Comparison of ENCODE assay signal across 13 cellular contexts in the genomic region with DNA sequence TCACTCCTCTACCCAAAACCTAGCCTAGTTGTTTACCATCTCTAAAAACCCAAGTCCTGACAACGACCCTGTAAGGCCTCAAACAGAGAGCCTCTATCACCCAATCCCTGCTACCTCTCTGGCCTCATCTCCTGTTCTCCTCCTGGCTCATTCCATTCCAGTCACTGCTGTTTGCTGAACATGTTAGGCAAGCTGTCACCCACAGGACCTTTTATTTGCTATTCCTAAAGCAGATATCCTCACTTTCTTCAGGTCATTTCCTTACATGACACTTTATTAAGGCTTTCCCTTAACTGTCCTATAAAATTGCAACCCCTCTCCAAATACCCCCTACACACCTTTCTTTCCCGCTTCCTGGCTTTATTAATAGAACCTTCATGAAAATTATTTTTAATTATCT.
A peak's percentile ranks its signal among the peaks of the same experiment; 100 is the strongest.
DNase-seq lines count a peak whose midpoint lies in the region; ATAC-seq and TF ChIP-seq lines count a peak whose summit lies in the region.
"Had no signal": no experiment of that assay in that cellular context is flagged by ENCODE, and none has a peak within 500 bp of the region (broad histone marks: within the 10 kb centered on the region; RNA-seq: fewer than 3 reads in every experiment).

No MANE protein-coding gene starts in this region.

- dilution Hi-C loops in mammary epithelial cell (cut with HindIII; ENCODE audit: low sequenced_read_pairs): no loop called here

- peak overlapping the region; percentile 1 for H3K27ac Mint-ChIP-seq in activated naive CD8-positive, alpha-beta T cell treated with anti-CD3 and anti-CD28 coated beads, Interleukin-2, amount 50 U/mL, for 24 hours
- H3K27ac Mint-ChIP-seq in immature natural killer cell: peak overlapping the region in 5 of 6 donors; percentile 7 to 78 (median 41)

- H3K9ac ChIP-seq in mammary epithelial cell (ENCODE audit: insufficient read depth, low read length): no peak overlapping the region

- no TSS peak for BruUV-seq in mammary epithelial cell (replicated peaks; lab: Mats Ljungman, UMichigan)

- TF ChIP-seq POLR2A in stomach (IDR thresholded peaks at IDR 0.05): no peak

- H3K4me1 Mint-ChIP-seq in activated naive CD8-positive, alpha-beta T cell treated with anti-CD3 and anti-CD28 coated beads, Interleukin-2, amount 50 U/mL, for 24 hours: peaks cover 76% of the 10 kb centered on the region
- H3K4me1 Mint-ChIP-seq in immature natural killer cell: peaks cover 85 to 88% of the 10 kb centered on the region in 2 donors

- intact Hi-C loops in Right ventricle myocardium superior (cut with DNase I) (no loop called here), Right ventricle myocardium inferior (cut with DNase I) (no loop called here), stomach (cut with DNase I; ENCODE audit: low total_unique reads) (no loop called here), mammary epithelial cell (cut with micrococcal nuclease) (loop anchor here (5.0 to 10.0 kb wide), 2 partner anchors 63 to 84 kb away; a partner anchor contains a TSS)

- WGBS in stomach, 5 donors: 32 to 61% (median 52%) methylated on average over 2 of the region's 2 CpGs
- WGBS in mammary epithelial cell (ENCODE audit: low coverage, missing lambda C conversion rate): 68% methylated on average over 2 of the region's 2 CpGs

- in situ Hi-C loops in mammary epithelial cell (cut with MboI; ENCODE audit: low sequenced_read_pairs in 2 of 2): no loop called here

- peaks cover 12% of the 10 kb centered on the region for H3K36me3 Mint-ChIP-seq in activated naive CD8-positive, alpha-beta T cell treated with anti-CD3 and anti-CD28 coated beads, Interleukin-2, amount 50 U/mL, for 24 hours (ENCODE audit: low read depth)
- H3K36me3 Mint-ChIP-seq in immature natural killer cell: no peaks in the 10 kb centered on the region

- ATAC-seq in Right ventricle myocardium superior (ENCODE audit: poor library complexity): peak; percentile 18
- no peak for ATAC-seq in Right ventricle myocardium inferior
- no peak for ATAC-seq in activated naive CD8-positive, alpha-beta T cell treated with anti-CD3 and anti-CD28 coated beads, Interleukin-2, amount 50 U/mL, for 24 hours

- no peak overlapping the region for H3K4me3 Mint-ChIP-seq in activated naive CD8-positive, alpha-beta T cell treated with anti-CD3 and anti-CD28 coated beads, Interleukin-2, amount 50 U/mL, for 24 hours
- H3K4me3 Mint-ChIP-seq in immature natural killer cell: peak overlapping the region in 1 of 5 donors; percentile 65

- no peak for DNase-seq in Right ventricle myocardium superior
- DNase-seq in Right ventricle myocardium inferior (ENCODE audit: missing footprints): no peak
- no peak for DNase-seq in activated naive CD8-positive, alpha-beta T cell treated with anti-CD3 and anti-CD28 coated beads, Interleukin-2, amount 50 U/mL, for 24 hours
- no peak for DNase-seq in immature natural killer cell
- no peak for DNase-seq in stomach
- DNase-seq in kidney tubule cell (ENCODE audit: low spot score): no peak
- no peak for DNase-seq in HCEC 1CT
- DNase-seq in mammary epithelial cell: no peak
- DNase-seq: effector CD8-positive, alpha-beta T cell; GOT3; NCI-H1105; stimulated activated CD4-positive, alpha-beta T cell treated with anti-CD3 and anti-CD28 coated beads, Interleukin-2, amount 100 ng/mL, for 24 hours had no signal

- no peaks in the 10 kb centered on the region for H3K9me3 Mint-ChIP-seq in activated naive CD8-positive, alpha-beta T cell treated with anti-CD3 and anti-CD28 coated beads, Interleukin-2, amount 50 U/mL, for 24 hours
- no peaks in the 10 kb centered on the region for H3K9me3 Mint-ChIP-seq in immature natural killer cell

- H4K20me1 ChIP-seq in mammary epithelial cell (ENCODE audit: insufficient read depth, low read length): peaks cover 4% of the 10 kb centered on the region

- no peak for TF ChIP-seq EP300 in stomach (IDR thresholded peaks at IDR 0.05)

- no peaks in the 10 kb centered on the region for H3K27me3 Mint-ChIP-seq in activated naive CD8-positive, alpha-beta T cell treated with anti-CD3 and anti-CD28 coated beads, Interleukin-2, amount 50 U/mL, for 24 hours
- no peaks in the 10 kb centered on the region for H3K27me3 Mint-ChIP-seq in immature natural killer cell (ENCODE audit: low read depth in 3 of 3)

- H3K79me2 ChIP-seq in mammary epithelial cell (ENCODE audit: insufficient read depth, low read length): peaks cover 99% of the 10 kb centered on the region

- H3K4me2 ChIP-seq in mammary epithelial cell (ENCODE audit: insufficient read depth, low read depth, low read length): no peak overlapping the region

- no peak overlapping the region for H2AFZ ChIP-seq in mammary epithelial cell (ENCODE audit: low read depth, low read length)

- peaks cover 24 to 78% (median 63%) of the 10 kb centered on the region in 4 donors for H3K4me1 ChIP-seq in stomach
- H3K4me1 ChIP-seq in mammary epithelial cell (ENCODE audit: insufficient read depth, low read length): peaks cover 11% of the 10 kb centered on the region

- H3K36me3 ChIP-seq in stomach (no peaks in the 10 kb centered on the region), mammary epithelial cell (ENCODE audit: insufficient read depth, low read length) (no peaks in the 10 kb centered on the region)

- H3K27me3 ChIP-seq in stomach: no peaks in the 10 kb centered on the region
- H3K27me3 ChIP-seq in mammary epithelial cell (ENCODE audit: insufficient read depth, low read length): no peaks in the 10 kb centered on the region

- H3K27ac ChIP-seq in stomach (peak overlapping the region in 4 of 5 donors; percentile 13 to 56 (median 32)), mammary epithelial cell (ENCODE audit: insufficient read depth, low read depth, low read length) (no peak overlapping the region)

- H3K4me3 ChIP-seq in stomach: no peak overlapping the region
- no peak overlapping the region for H3K4me3 ChIP-seq in mammary epithelial cell (replicated peaks in 1 of 3; ENCODE audit: insufficient read depth in 1 of 3, low read depth in 2 of 3, low read length in 3 of 3)
- H3K4me3 ChIP-seq: lung had no signal

- no peak for TF ChIP-seq CTCF in stomach (IDR thresholded peaks at IDR 0.05)
- TF ChIP-seq CTCF in mammary epithelial cell (conservative IDR thresholded peaks at IDR 0.05 in 1 of 2, IDR thresholded peaks at IDR 0.05 in 1 of 2; ENCODE audit: extremely low read depth in 1 of 2, insufficient read depth in 1 of 2, low read depth in 1 of 2, low read length in 2 of 2): no peak

- H3K9me3 ChIP-seq in stomach (no peaks in the 10 kb centered on the region), mammary epithelial cell (replicated peaks; ENCODE audit: insufficient read depth, low read length) (no peaks in the 10 kb centered on the region)

- CTCF ChIA-PET in mammary epithelial cell (lab: Charles Lee; ENCODE audit: low non-redundant PET): interaction anchor here (1.8 kb wide), 1 partner anchor 85 kb away, joined by 8 read pairs; a partner anchor contains a TSS
